21 cellular contexts compared by ENCODE assay signal in genomic region chr9:133524679-133525228, GRCh38. TPM values are rescaled to one million over a fixed set of nuclear protein-coding genes. Genes with fewer than 3 reads are reported as not detected.
"Had no signal": no experiment of that assay in that cellular context is flagged by ENCODE, and none has a peak within 500 bp of the region (broad histone marks: within the 10 kb centered on the region; RNA-seq: fewer than 3 reads in every experiment).

TSS of gene MYMK (minus strand) at chr9:133524959. CDS start at chr9:133524844, 115 bp downstream.

- H3K36me3 ChIP-seq: esophagus squamous epithelium, stomach, thoracic aorta had no signal

- H3K9me3 ChIP-seq: esophagus squamous epithelium, stomach, thoracic aorta had no signal

- H3K9me3 Mint-ChIP-seq: activated naive CD4-positive, alpha-beta T cell treated with anti-CD3 and anti-CD28 coated beads, Interleukin-2, amount 10 ng/mL, durations not matched to agents 7 days and 5 days; central memory CD8-positive, alpha-beta T cell; naive B cell; T-helper 2 cell treated with Interferon-gamma antibody and Interleukin-4, amounts not matched to agents 5 μg/mL and 100 μg/mL, for 36 hours had no signal

- H3K27ac Mint-ChIP-seq: activated naive CD4-positive, alpha-beta T cell treated with anti-CD3 and anti-CD28 coated beads, Interleukin-2, amount 10 ng/mL, durations not matched to agents 7 days and 5 days; T-helper 2 cell treated with Interferon-gamma antibody and Interleukin-4, amounts not matched to agents 5 μg/mL and 100 μg/mL, for 36 hours had no signal

- H3K4me3 Mint-ChIP-seq: activated naive CD4-positive, alpha-beta T cell treated with anti-CD3 and anti-CD28 coated beads, Interleukin-2, amount 10 ng/mL, durations not matched to agents 7 days and 5 days; central memory CD8-positive, alpha-beta T cell; T-helper 2 cell treated with Interferon-gamma antibody and Interleukin-4, amounts not matched to agents 5 μg/mL and 100 μg/mL, for 36 hours had no signal

- H3K36me3 Mint-ChIP-seq: activated naive CD4-positive, alpha-beta T cell treated with anti-CD3 and anti-CD28 coated beads, Interleukin-2, amount 10 ng/mL, durations not matched to agents 7 days and 5 days; naive B cell had no signal

- DNase-seq: activated CD4-positive, alpha-beta T cell treated with anti-CD3 and anti-CD28 coated beads for 1 hour; activated CD4-positive, alpha-beta T cell treated with anti-CD3 and anti-CD28 coated beads, Interleukin-2, amount 50 U/mL, for 4 hours; activated naive CD4-positive, alpha-beta T cell treated with anti-CD3 and anti-CD28 coated beads, Interleukin-2, amount 10 ng/mL, durations not matched to agents 7 days and 5 days; effector CD4-positive, alpha-beta T cell; esophagus squamous epithelium; hippocampal formation; naive B cell; retina; stomach had no signal

- H3K4me3 ChIP-seq: coronary artery, esophagus squamous epithelium, stomach, thoracic aorta had no signal

- H3K27ac ChIP-seq: coronary artery, esophagus squamous epithelium, stomach, thoracic aorta had no signal

- H3K4me1 Mint-ChIP-seq: activated naive CD4-positive, alpha-beta T cell treated with anti-CD3 and anti-CD28 coated beads, Interleukin-2, amount 10 ng/mL, durations not matched to agents 7 days and 5 days; central memory CD8-positive, alpha-beta T cell; naive B cell had no signal

RNA-seq across cellular contexts. Expression of gene MYMK, which starts in this region (rescaled TPM):
- total RNA-seq: endothelial cell of umbilical vein, esophagus squamous epithelium, fibroblast of villous mesenchyme, glomerular endothelial cell, lower leg skin, SK-MEL-5, stomach, thoracic aorta, ureter had no signal
- polyA plus RNA-seq: adipose tissue, endothelial cell of umbilical vein, keratinocyte, stomach had no signal
